8 cellular contexts compared by ENCODE assay signal in genomic region chr3:48157950-48158376, GRCh38. TPM values are rescaled to one million over a fixed set of nuclear protein-coding genes. Genes with fewer than 3 reads are reported as not detected.
A peak's percentile ranks its signal among the peaks of the same experiment; 100 is the strongest.
DNase-seq lines count a peak whose midpoint lies in the region; ATAC-seq, FAIRE-seq and TF ChIP-seq lines count a peak whose summit lies in the region.

No MANE protein-coding gene starts in this region.

- no peak overlapping the region for H3K27ac ChIP-seq in foreskin keratinocyte
- no peak overlapping the region for H3K27ac ChIP-seq in pancreas
- H3K27ac ChIP-seq in uterus = peak overlapping the region in 1 of 2 donors; percentile 32

- H3K27me3 ChIP-seq in foreskin keratinocyte = no peaks in the 10 kb centered on the region
- H3K27me3 ChIP-seq in pancreas = no peaks in the 10 kb centered on the region
- no peaks in the 10 kb centered on the region for H3K27me3 ChIP-seq in uterus

- H3K4me1 ChIP-seq in foreskin keratinocyte (no peaks in the 10 kb centered on the region), pancreas (no peaks in the 10 kb centered on the region), uterus (no peaks in the 10 kb centered on the region)

- H3K36me3 ChIP-seq in pancreas (no peaks in the 10 kb centered on the region), uterus (no peaks in the 10 kb centered on the region)

- WGBS in pancreas, 2 donors = 62 to 63% methylated on average over 5 of the region's 5 CpGs

- H3K4me3 ChIP-seq in pancreas (no peak overlapping the region), uterus (no peak overlapping the region)

- no peak for FAIRE-seq in pancreas (lab: Jason Lieb, UNC)

- no peak for TF ChIP-seq POLR2A in uterus (IDR thresholded peaks at IDR 0.05)

- ATAC-seq in foreskin keratinocyte = peak; percentile 14
- peak in 3 of 4 donors; percentile 63 to 73 (median 67) for ATAC-seq in pancreas
- ATAC-seq in GM21825 (IDR thresholded peaks at IDR 0.05; ENCODE audit: unreplicated experiment) = no peak

- H3K9me3 ChIP-seq in pancreas (no peaks in the 10 kb centered on the region), uterus (no peaks in the 10 kb centered on the region)

- intact Hi-C loops in pancreas (cut with DNase I) (loop anchor here in 1 of 3 donors (10.0 kb wide), 1 partner anchor 313 kb away; no protein-coding TSS in a partner anchor), uterus (cut with DNase I; ENCODE audit: low total_unique reads) (loop anchor here (10.0 kb wide), 1 partner anchor 323 kb away; no protein-coding TSS in a partner anchor)

- DNase-seq in GM04504 (ENCODE audit: low read depth) = peak; percentile 34
- DNase-seq in NCI-H748 treated with DMSO at 0.1 percent for 48 hours (lab: John Stamatoyannopoulos, UW) = peak; percentile 3
- DNase-seq in activated T-cell treated with anti-CD3 and anti-CD28 coated beads, Interleukin-2, amount 50 U/mL, for 1 hour = peak; percentile 43
- no peak for DNase-seq in foreskin keratinocyte
- DNase-seq in pancreas = peak in 4 of 6 donors; percentile 15 to 68 (median 44)
- DNase-seq in uterus = peak; percentile 54 to 64
- DNase-seq in HPDE6-E6E7 (ENCODE audit: extremely low spot score) = no peak

- peak; percentile 72 for TF ChIP-seq CTCF in foreskin keratinocyte (conservative IDR thresholded peaks at IDR 0.05)
- TF ChIP-seq CTCF in pancreas (IDR thresholded peaks at IDR 0.05) = peak; percentile 26 to 41 (median 35)
- peak; percentile 42 to 63 (median 56) for TF ChIP-seq CTCF in uterus (IDR thresholded peaks at IDR 0.05)

RNA-seq across cellular contexts. Expression of gene CDC25A, which starts 30.3 kb away (rescaled TPM):
- total RNA-seq in foreskin keratinocyte (21.7 and 29.0 TPM in 2 replicates), pancreas (1 to 10 TPM in 1 of 6 donors, under 1 TPM in 5; 0.32 to 1.1 (median 0.79) TPM), uterus (10 to 100 TPM in 1 of 4 donors, under 1 TPM in 1, not detected in 2; 0.67 to 10.5 TPM)
- polyA plus RNA-seq in foreskin keratinocyte (8.2 and 12.3 TPM in 2 replicates), pancreas (under 1 TPM; 0.28 to 0.30 TPM)

Comparison
In these comparisons a context has a peak if more than half of its experiments do, and no peak if none do; other contexts are left out.
1. DNase-seq: peak in GM04504 (single experiment), NCI-H748 treated with DMSO at 0.1 percent for 48 hours (single experiment), activated T-cell treated with anti-CD3 and anti-CD28 coated beads, Interleukin-2, amount 50 U/mL, for 1 hour (single experiment), pancreas (4 of 6) and uterus (2 of 2); none in foreskin keratinocyte (0 of 2) and HPDE6-E6E7 (single experiment).
2. Peak in every context shown above with its lines, with median percentiles within 50 percentile points of each other: CTCF ChIP-seq.